ENCODE assay signal across 8 cellular contexts in the genomic region with DNA sequence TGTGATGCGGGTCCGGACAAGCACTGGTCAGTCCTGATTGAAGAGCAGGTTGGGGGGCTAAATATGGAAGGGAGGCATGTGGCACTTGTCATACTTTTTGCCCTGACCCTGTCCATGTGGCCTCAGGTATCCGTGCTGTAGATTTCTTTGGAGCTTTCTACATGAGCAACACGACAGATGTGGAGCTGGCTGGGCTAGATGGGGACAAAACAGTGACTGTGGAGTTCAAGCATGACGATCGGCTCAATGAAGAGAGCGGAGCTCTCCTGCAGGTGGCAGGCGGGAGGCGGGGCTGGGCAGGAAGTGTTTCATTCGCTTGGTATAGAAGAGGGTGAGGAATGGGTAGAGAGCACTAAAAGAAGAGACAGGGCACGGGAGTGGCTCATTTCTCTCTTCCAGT. TPM values are rescaled to one million over a fixed set of nuclear protein-coding genes. Genes with fewer than 3 reads are reported as not detected.
DNase-seq lines count a peak whose midpoint lies in the region; ATAC-seq and TF ChIP-seq lines count a peak whose summit lies in the region.

No MANE protein-coding gene starts in this region.

- no peak overlapping the region for H2AFZ ChIP-seq in OCI-LY7 (ENCODE audit: low read length)

- H3K27ac ChIP-seq in OCI-LY7 (ENCODE audit: low read depth, low read length, poor library complexity, severe bottlenecking) (peak overlapping the region; percentile 34), tibial nerve (no peak overlapping the region)

- no peak for TF ChIP-seq POLR2A in tibial nerve (IDR thresholded peaks at IDR 0.05)

- H3K27ac Mint-ChIP-seq in Calu3 (ENCODE audit: unreplicated experiment) (peak overlapping the region; percentile 2), natural killer cell (peak overlapping the region; percentile 17 to 52)
- peak overlapping the region; percentile 64 for H3K27ac Mint-ChIP-seq in activated T-helper 17 cell treated with anti-CD3 and anti-CD28 coated beads, Interleukin-2, amount 50 U/mL, for 72 hours

- no peaks in the 10 kb centered on the region for H3K27me3 Mint-ChIP-seq in Calu3 (ENCODE audit: unreplicated experiment)
- H3K27me3 Mint-ChIP-seq in activated T-helper 17 cell treated with anti-CD3 and anti-CD28 coated beads, Interleukin-2, amount 50 U/mL, for 72 hours = no peaks in the 10 kb centered on the region
- H3K27me3 Mint-ChIP-seq in natural killer cell (ENCODE audit: low read depth in 2 of 2) = no peaks in the 10 kb centered on the region

- H3K4me1 ChIP-seq in OCI-LY7 (ENCODE audit: insufficient read depth, low read length, poor library complexity, severe bottlenecking) (peaks cover 38% of the 10 kb centered on the region), tibial nerve (peaks cover 0 to 20% (median 14%) of the 10 kb centered on the region in 4 donors)

- no peak for TF ChIP-seq EP300 in tibial nerve (IDR thresholded peaks at IDR 0.05)

- no peak overlapping the region for H3K4me3 Mint-ChIP-seq in Calu3 (ENCODE audit: low read depth, unreplicated experiment)
- peak overlapping the region; percentile 15 for H3K4me3 Mint-ChIP-seq in activated T-helper 17 cell treated with anti-CD3 and anti-CD28 coated beads, Interleukin-2, amount 50 U/mL, for 72 hours
- no peak overlapping the region for H3K4me3 Mint-ChIP-seq in natural killer cell

- H3K9me3 ChIP-seq in OCI-LY7 (ENCODE audit: low read length) (no peaks in the 10 kb centered on the region), tibial nerve (no peaks in the 10 kb centered on the region)

- intact Hi-C loops in Calu3 (cut with micrococcal nuclease; ENCODE audit: unreplicated experiment) (no loop called here), OCI-LY7 (cut with micrococcal nuclease; ENCODE audit: unreplicated experiment) (loop anchor here (1.0 kb wide), 1 partner anchor 24 kb away; no protein-coding TSS in a partner anchor), natural killer cell (cut with micrococcal nuclease) (no loop called here), cardiac septum (cut with DNase I) (no loop called here)

- peak; percentile 13 for ATAC-seq in activated T-helper 17 cell treated with anti-CD3 and anti-CD28 coated beads, Interleukin-2, amount 50 U/mL, for 72 hours (replicated peaks)
- ATAC-seq in natural killer cell (no peak), GM19328 (IDR thresholded peaks at IDR 0.05; ENCODE audit: unreplicated experiment) (no peak), GM21619 (IDR thresholded peaks at IDR 0.05; ENCODE audit: unreplicated experiment) (no peak)

- H3K9me2 ChIP-seq in OCI-LY7 (ENCODE audit: insufficient read depth, low read length) = no peaks in the 10 kb centered on the region

- peak overlapping the region; percentile 49 for H3K4me2 ChIP-seq in OCI-LY7 (ENCODE audit: low read length)

- H3K27me3 ChIP-seq in tibial nerve = no peaks in the 10 kb centered on the region

- no peak overlapping the region for H3K4me3 ChIP-seq in OCI-LY7 (ENCODE audit: low read depth, low read length, poor library complexity, severe bottlenecking)
- H3K4me3 ChIP-seq in tibial nerve = no peak overlapping the region

- H3K9me3 Mint-ChIP-seq in Calu3 (ENCODE audit: low read depth, unreplicated experiment) (no peaks in the 10 kb centered on the region), natural killer cell (no peaks in the 10 kb centered on the region)
- H3K9me3 Mint-ChIP-seq in activated T-helper 17 cell treated with anti-CD3 and anti-CD28 coated beads, Interleukin-2, amount 50 U/mL, for 72 hours = no peaks in the 10 kb centered on the region

- POLR2A ChIA-PET in OCI-LY7 (lab: Charles Lee) = interaction anchor here (0.9 to 2.1 kb wide), 5 partner anchors 9 to 38 kb away, joined by 3 to 10 read pairs (median 5); partner anchors contain the start of gene CHCHD1

- no peak for DNase-seq in Calu3
- peak; percentile 81 for DNase-seq in OCI-LY7 (ENCODE audit: low spot score)
- DNase-seq in natural killer cell = no peak
- no peak for DNase-seq in cardiac septum (ENCODE audit: low spot score)
- no peak for DNase-seq in tibial nerve (ENCODE audit: low spot score in 2 of 2)

- no peaks in the 10 kb centered on the region for H4K20me1 ChIP-seq in OCI-LY7 (ENCODE audit: insufficient read depth, low read length)

- BruUV-seq in Calu3 (replicated peaks; lab: Mats Ljungman, UMichigan) = no TSS peak
- BruUV-seq in OCI-LY7 (replicated peaks; lab: Mats Ljungman, UMichigan) = no TSS peak

- CTCF ChIA-PET in Calu3 (lab: Charles Lee) = no interaction called here
- CTCF ChIA-PET in OCI-LY7 (lab: Charles Lee; ENCODE audit: unreplicated experiment) = interaction anchor here (1.0 kb wide), 1 partner anchor 24 kb away, joined by 5 read pairs; no protein-coding TSS in a partner anchor

- H3K79me2 ChIP-seq in OCI-LY7 (ENCODE audit: insufficient read depth, low read depth, low read length) = peaks cover 8% of the 10 kb centered on the region

- TF ChIP-seq CTCF in Calu3 (IDR thresholded peaks at IDR 0.05; ENCODE audit: unreplicated experiment) = no peak
- TF ChIP-seq CTCF in OCI-LY7 (conservative IDR thresholded peaks at IDR 0.05; ENCODE audit: low read length) = peak; percentile 81
- TF ChIP-seq CTCF in natural killer cell (IDR thresholded peaks at IDR 0.05) = no peak
- TF ChIP-seq CTCF in tibial nerve (IDR thresholded peaks at IDR 0.05) = no peak

- H3K36me3 Mint-ChIP-seq in Calu3 (ENCODE audit: insufficient read depth, unreplicated experiment) (peaks cover 71% of the 10 kb centered on the region), natural killer cell (peaks cover 34% of the 10 kb centered on the region)
- H3K36me3 Mint-ChIP-seq in activated T-helper 17 cell treated with anti-CD3 and anti-CD28 coated beads, Interleukin-2, amount 50 U/mL, for 72 hours (ENCODE audit: low read depth) = peaks cover 98% of the 10 kb centered on the region

- H3K4me1 Mint-ChIP-seq in Calu3 (ENCODE audit: low read depth, unreplicated experiment) = peaks cover 6% of the 10 kb centered on the region
- H3K4me1 Mint-ChIP-seq in activated T-helper 17 cell treated with anti-CD3 and anti-CD28 coated beads, Interleukin-2, amount 50 U/mL, for 72 hours = peaks cover 19% of the 10 kb centered on the region
- H3K4me1 Mint-ChIP-seq in natural killer cell = peaks cover 22 to 58% of the 10 kb centered on the region in 2 donors

- 77 to 81% methylated on average over 11 of the region's 11 CpGs for WGBS in tibial nerve, 2 donors

- H3K36me3 ChIP-seq in OCI-LY7 (ENCODE audit: insufficient read depth, low read length) (peaks cover 79% of the 10 kb centered on the region), tibial nerve (peaks cover 5 to 78% (median 25%) of the 10 kb centered on the region in 3 donors)

RNA-seq across cellular contexts. Expression of gene CHCHD1, which starts 13.0 kb away (rescaled TPM):
- total RNA-seq in Calu3 (2022) (39.2 and 44.1 TPM in 2 replicates), OCI-LY7 (2022) (33.6 and 36.6 TPM in 2 replicates), natural killer cell (1 to 10 TPM; 5.2 to 7.0 (median 5.9) TPM), cardiac septum (19.5 TPM), tibial nerve (10 to 100 TPM in 3 of 4 donors, 1 to 10 TPM in 1; 8.2 to 33.0 (median 16.2) TPM)
- total RNA-seq in OCI-LY7 (2014; rRNA removed; shearing (Covaris generic)) = 55.6 and 64.8 TPM in 2 replicates
- total RNA-seq in activated T-helper 17 cell treated with anti-CD3 and anti-CD28 coated beads, Interleukin-2, amount 50 U/mL, for 72 hours = 10 to 100 TPM; 30.2 to 32.8 TPM

RNA-seq across cellular contexts. Expression of gene ZSWIM8, which starts 16.5 kb away (rescaled TPM):
- 59.9 and 69.9 TPM in 2 replicates for total RNA-seq in Calu3 (2022)
- 22.0 and 22.6 TPM in 2 replicates for total RNA-seq in OCI-LY7 (2014; rRNA removed; shearing (Covaris generic))
- total RNA-seq in OCI-LY7 (2022) = 52.6 and 59.5 TPM in 2 replicates
- total RNA-seq in activated T-helper 17 cell treated with anti-CD3 and anti-CD28 coated beads, Interleukin-2, amount 50 U/mL, for 72 hours = 100 to 1,000 TPM in 1 of 2 donors, 10 to 100 TPM in 1; 66.1 to 113 TPM
- total RNA-seq in natural killer cell = 100 to 1,000 TPM; 157 to 161 (median 159) TPM
- 57.1 TPM for total RNA-seq in cardiac septum
- 100 to 1,000 TPM; 104 to 138 (median 121) TPM for total RNA-seq in tibial nerve

RNA-seq across cellular contexts. Expression of gene SEC24C, which starts 24.7 kb away (rescaled TPM):
- 91.7 and 98.4 TPM in 2 replicates for total RNA-seq in Calu3 (2022)
- 51.9 and 53.6 TPM in 2 replicates for total RNA-seq in OCI-LY7 (2014; rRNA removed; shearing (Covaris generic))
- total RNA-seq in OCI-LY7 (2022) = 82.0 and 87.1 TPM in 2 replicates
- total RNA-seq in activated T-helper 17 cell treated with anti-CD3 and anti-CD28 coated beads, Interleukin-2, amount 50 U/mL, for 72 hours = 100 to 1,000 TPM in 1 of 2 donors, 10 to 100 TPM in 1; 98.5 to 129 TPM
- 100 to 1,000 TPM; 153 to 161 (median 160) TPM for total RNA-seq in natural killer cell
- total RNA-seq in cardiac septum = 55.1 TPM
- total RNA-seq in tibial nerve = 10 to 100 TPM; 42.0 to 61.2 (median 43.3) TPM

RNA-seq across cellular contexts. Expression of gene NDST2, which starts 42.5 kb away (rescaled TPM):
- total RNA-seq in Calu3 (2022) (24.8 and 26.7 TPM in 2 replicates), OCI-LY7 (2022) (52.8 and 59.7 TPM in 2 replicates), natural killer cell (10 to 100 TPM; 64.7 to 73.8 (median 65.4) TPM), cardiac septum (16.0 TPM), tibial nerve (10 to 100 TPM; 44.8 to 99.3 (median 61.7) TPM)
- total RNA-seq in OCI-LY7 (2014; rRNA removed; shearing (Covaris generic)) = 27.7 and 45.2 TPM in 2 replicates
- 10 to 100 TPM; 41.2 to 64.0 TPM for total RNA-seq in activated T-helper 17 cell treated with anti-CD3 and anti-CD28 coated beads, Interleukin-2, amount 50 U/mL, for 72 hours

Comparison
In these comparisons a context has a peak if more than half of its experiments do, and no peak if none do; other contexts are left out.
1. H3K27ac Mint-ChIP-seq: peak in every context shown above with its lines; median percentile 64 in activated T-helper 17 cell treated with anti-CD3 and anti-CD28 coated beads, Interleukin-2, amount 50 U/mL, for 72 hours; 34 in natural killer cell; 2 in Calu3.